Comparison of ENCODE assay signal across 8 cellular contexts in the genomic region with DNA sequence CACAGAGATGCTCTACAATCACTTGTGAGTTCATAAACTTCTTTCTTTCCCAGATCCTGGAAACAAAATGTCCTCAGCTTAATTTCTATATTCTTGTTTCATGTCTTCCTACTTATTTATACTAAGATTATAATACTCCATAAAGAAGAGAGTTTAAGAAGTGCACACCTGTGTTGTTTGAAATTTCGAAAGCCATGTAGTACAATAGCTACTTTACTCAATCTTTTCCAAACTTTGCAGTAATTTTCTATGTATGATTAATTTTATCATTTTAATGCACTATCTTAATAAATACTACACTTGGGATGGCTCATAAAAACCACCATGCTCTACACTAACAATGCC. TPM values are rescaled to one million over a fixed set of nuclear protein-coding genes. Genes with fewer than 3 reads are reported as not detected.
DNase-seq lines count a peak whose midpoint lies in the region; ATAC-seq and TF ChIP-seq lines count a peak whose summit lies in the region.

No MANE protein-coding gene starts in this region.

- WGBS in heart left ventricle, 4 donors: 86 to 98% (median 97%) methylated on average over 1 of the region's 1 CpG
- 100% methylated on average over 1 of the region's 1 CpG for WGBS in liver
- WGBS in upper lobe of left lung, 2 donors: 93 to 100% methylated on average over 1 of the region's 1 CpG
- WGBS in hepatocyte (ENCODE audit: low lambda C conversion rate, missing lambda C conversion rate): 100% methylated on average over 1 of the region's 1 CpG

- H3K36me3 Mint-ChIP-seq in activated CD8-positive, alpha-beta T cell treated with anti-CD3 and anti-CD28 coated beads for 36 hours (ENCODE audit: low read depth): peaks cover 8% of the 10 kb centered on the region

- no peaks in the 10 kb centered on the region for H3K9me3 ChIP-seq in heart left ventricle
- H3K9me3 ChIP-seq in liver (ENCODE audit: control insufficient read depth in 4 of 4, low read length in 3 of 4): no peaks in the 10 kb centered on the region
- H3K9me3 ChIP-seq in upper lobe of left lung: no peaks in the 10 kb centered on the region
- no peaks in the 10 kb centered on the region for H3K9me3 ChIP-seq in hepatocyte (ENCODE audit: low read depth)

- H3K4me3 Mint-ChIP-seq in activated CD8-positive, alpha-beta T cell treated with anti-CD3 and anti-CD28 coated beads for 36 hours: peak overlapping the region; percentile 97

- H3K9me3 Mint-ChIP-seq in activated CD8-positive, alpha-beta T cell treated with anti-CD3 and anti-CD28 coated beads for 36 hours: no peaks in the 10 kb centered on the region

- H3K27ac ChIP-seq in heart left ventricle (no peak overlapping the region), liver (ENCODE audit: low read depth in 1 of 2, low read length in 2 of 2) (no peak overlapping the region), upper lobe of left lung (no peak overlapping the region), hepatocyte (no peak overlapping the region)

- H3K9ac ChIP-seq in liver (ENCODE audit: low read depth in 1 of 2, low read length in 2 of 2): no peak overlapping the region

- TF ChIP-seq RAD21 in liver (IDR thresholded peaks at IDR 0.05): no peak

- CTCF ChIA-PET in activated CD8-positive, alpha-beta T cell treated with anti-CD3 and anti-CD28 coated beads for 36 hours (lab: Charles Lee): interaction anchor here (0.9 to 1.8 kb wide), 8 partner anchors 10 to 375 kb away, joined by 3 to 10 read pairs (median 4); no protein-coding TSS in a partner anchor

- no peak for ATAC-seq in heart left ventricle
- ATAC-seq in Right ventricle myocardium inferior: no peak
- no peak for ATAC-seq in activated CD8-positive, alpha-beta T cell treated with anti-CD3 and anti-CD28 coated beads for 36 hours
- ATAC-seq in upper lobe of left lung (ENCODE audit: low FRiP score in 2 of 2): no peak

- POLR2A ChIA-PET in activated CD8-positive, alpha-beta T cell treated with anti-CD3 and anti-CD28 coated beads for 36 hours (lab: Charles Lee): interaction anchor here (1.1 to 2.2 kb wide), 2 partner anchors 36 to 37 kb away, joined by 4 to 6 read pairs; a partner anchor contains a TSS

- H3K4me1 Mint-ChIP-seq in activated CD8-positive, alpha-beta T cell treated with anti-CD3 and anti-CD28 coated beads for 36 hours (ENCODE audit: low read depth): peaks cover 23% of the 10 kb centered on the region

- no peak for TF ChIP-seq CTCF in heart left ventricle (IDR thresholded peaks at IDR 0.05)
- no peak for TF ChIP-seq CTCF in activated CD8-positive, alpha-beta T cell treated with anti-CD3 and anti-CD28 coated beads for 36 hours (IDR thresholded peaks at IDR 0.05)
- TF ChIP-seq CTCF in liver (IDR thresholded peaks at IDR 0.05; ENCODE audit: low read depth, low read length, missing input control): no peak
- peak in 1 of 6 experiments; percentile 3 for TF ChIP-seq CTCF in upper lobe of left lung (IDR thresholded peaks at IDR 0.05)
- TF ChIP-seq CTCF in hepatocyte (IDR thresholded peaks at IDR 0.05; ENCODE audit: poor library complexity): no peak

- no peak overlapping the region for H3K4me2 ChIP-seq in hepatocyte

- no peaks in the 10 kb centered on the region for H4K20me1 ChIP-seq in hepatocyte (ENCODE audit: insufficient read depth, poor library complexity, severe bottlenecking)

- intact Hi-C loops in heart left ventricle (cut with DNase I) (no loop called here), Right ventricle myocardium inferior (cut with DNase I) (no loop called here)
- intact Hi-C loops in activated CD8-positive, alpha-beta T cell treated with anti-CD3 and anti-CD28 coated beads for 36 hours (cut with micrococcal nuclease): no loop called here

- H3K4me1 ChIP-seq in heart left ventricle (peaks cover 0 to 19% (median 13%) of the 10 kb centered on the region in 12 donors), liver (ENCODE audit: control insufficient read depth in 4 of 4, insufficient read depth in 4 of 4, low read length in 3 of 4) (peaks cover 1 to 14% (median 12%) of the 10 kb centered on the region in 4 donors), upper lobe of left lung (peaks cover 10 to 19% (median 11%) of the 10 kb centered on the region in 4 donors), hepatocyte (ENCODE audit: insufficient read depth) (peaks cover 8% of the 10 kb centered on the region)

- TF ChIP-seq POLR2A in heart left ventricle (IDR thresholded peaks at IDR 0.05) (no peak), upper lobe of left lung (IDR thresholded peaks at IDR 0.05) (no peak)

- no peaks in the 10 kb centered on the region for H3K27me3 Mint-ChIP-seq in activated CD8-positive, alpha-beta T cell treated with anti-CD3 and anti-CD28 coated beads for 36 hours

- H3K79me2 ChIP-seq in hepatocyte: peaks cover 26% of the 10 kb centered on the region

- H3K27me3 ChIP-seq in heart left ventricle (no peaks in the 10 kb centered on the region), liver (ENCODE audit: control insufficient read depth in 4 of 4, insufficient read depth in 4 of 4, low read length in 3 of 4) (no peaks in the 10 kb centered on the region), upper lobe of left lung (no peaks in the 10 kb centered on the region), hepatocyte (no peaks in the 10 kb centered on the region)

- H3K27ac Mint-ChIP-seq in activated CD8-positive, alpha-beta T cell treated with anti-CD3 and anti-CD28 coated beads for 36 hours: no peak overlapping the region

- no peak for DNase-seq in heart left ventricle
- no peak for DNase-seq in Right ventricle myocardium inferior (ENCODE audit: missing footprints)
- DNase-seq in activated CD8-positive, alpha-beta T cell treated with anti-CD3 and anti-CD28 coated beads for 36 hours: no peak
- no peak for DNase-seq in upper lobe of left lung
- no peak for DNase-seq in NCI-H1048 (lab: John Stamatoyannopoulos, UW)
- no peak for DNase-seq in hepatocyte (ENCODE audit: low spot score)
- DNase-seq in activated effector memory CD4-positive, alpha-beta T cell treated with Interleukin-2 at 50 U/mL for 16 hours: no peak

- H3K4me3 ChIP-seq in heart left ventricle: peak overlapping the region in 10 of 12 donors; percentile 62 to 89 (median 80)
- H3K4me3 ChIP-seq in liver (ENCODE audit: low read depth in 1 of 3, low read length in 3 of 3): peak overlapping the region in 1 of 3 donors; percentile 100
- peak overlapping the region in 3 of 4 donors; percentile 73 to 95 (median 83) for H3K4me3 ChIP-seq in upper lobe of left lung
- H3K4me3 ChIP-seq in hepatocyte: no peak overlapping the region

- no peak for TF ChIP-seq EP300 in upper lobe of left lung (IDR thresholded peaks at IDR 0.05)

- H2AFZ ChIP-seq in hepatocyte: no peak overlapping the region

- no peaks in the 10 kb centered on the region for H3K9me2 ChIP-seq in hepatocyte (replicated peaks; ENCODE audit: insufficient read depth)

- H3K36me3 ChIP-seq in heart left ventricle: peaks cover 0 to 12% (median 9%) of the 10 kb centered on the region in 9 donors
- H3K36me3 ChIP-seq in liver (ENCODE audit: control insufficient read depth in 4 of 4, insufficient read depth in 3 of 4, low read depth in 1 of 4, low read length in 3 of 4): peaks cover 0 to 6% (median 2%) of the 10 kb centered on the region in 4 donors
- peaks cover 0 to 8% (median 5%) of the 10 kb centered on the region in 4 donors for H3K36me3 ChIP-seq in upper lobe of left lung
- no peaks in the 10 kb centered on the region for H3K36me3 ChIP-seq in hepatocyte (replicated peaks; ENCODE audit: insufficient read depth, low read depth)

TF ChIP-seq in liver, 16 proteins besides CTCF, POLR2A, EP300 and RAD21 (continues in another document):
- TF ChIP-seq, protein P1, sequence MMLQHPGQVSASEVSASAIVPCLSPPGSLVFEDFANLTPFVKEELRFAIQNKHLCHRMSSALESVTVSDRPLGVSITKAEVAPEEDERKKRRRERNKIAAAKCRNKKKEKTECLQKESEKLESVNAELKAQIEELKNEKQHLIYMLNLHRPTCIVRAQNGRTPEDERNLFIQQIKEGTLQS (IDR thresholded peaks at IDR 0.05): no peak
- peak; percentile 0 for TF ChIP-seq SP1 (IDR thresholded peaks at IDR 0.05)

RNA-seq across cellular contexts. Expression of a gene that starts 0.3 kb away (rescaled TPM):
- total RNA-seq in heart left ventricle (10 to 100 TPM in 4 of 9 donors, 1 to 10 TPM in 5; 6.1 to 17.0 (median 9.3) TPM), Right ventricle myocardium inferior (10.0 TPM), liver (1 to 10 TPM; 5.2 to 8.3 TPM), upper lobe of left lung (10 to 100 TPM in 4 of 6 donors, 1 to 10 TPM in 2; 8.1 to 28.4 (median 17.7) TPM), hepatocyte (10.8 and 11.2 TPM in 2 replicates)
- polyA plus RNA-seq in heart left ventricle (1 to 10 TPM; 3.2 to 7.4 TPM), liver (1 to 10 TPM; 2.5 to 3.3 TPM), hepatocyte (13.0 and 17.4 TPM in 2 replicates)
- 10 to 100 TPM; 20.6 to 20.8 TPM for total RNA-seq in activated CD8-positive, alpha-beta T cell treated with anti-CD3 and anti-CD28 coated beads for 36 hours

RNA-seq across cellular contexts. Expression of a gene that starts 27.0 kb away (rescaled TPM):
- 10 to 100 TPM; 24.5 to 85.6 (median 53.0) TPM for total RNA-seq in heart left ventricle
- 10 to 100 TPM; 84.9 to 99.1 TPM for polyA plus RNA-seq in heart left ventricle
- 41.0 TPM for total RNA-seq in Right ventricle myocardium inferior
- 10 to 100 TPM; 79.0 to 82.7 TPM for total RNA-seq in activated CD8-positive, alpha-beta T cell treated with anti-CD3 and anti-CD28 coated beads for 36 hours
- 10 to 100 TPM; 14.5 to 31.0 TPM for total RNA-seq in liver
- 10 to 100 TPM; 14.9 to 16.5 TPM for polyA plus RNA-seq in liver
- total RNA-seq in upper lobe of left lung: 10 to 100 TPM; 27.1 to 50.5 (median 44.7) TPM
- total RNA-seq in hepatocyte: 84.8 and 88.5 TPM in 2 replicates
- 21.0 and 21.3 TPM in 2 replicates for polyA plus RNA-seq in hepatocyte

RNA-seq across cellular contexts. Expression of a gene that starts 37.4 kb away (rescaled TPM):
- total RNA-seq in heart left ventricle (10 to 100 TPM in 7 of 9 donors, 1 to 10 TPM in 2; 6.8 to 20.0 (median 16.2) TPM), Right ventricle myocardium inferior (15.7 TPM), liver (1 to 10 TPM; 7.1 to 7.2 TPM), upper lobe of left lung (10 to 100 TPM; 11.6 to 31.4 (median 17.6) TPM), hepatocyte (9.8 and 13.9 TPM in 2 replicates)
- polyA plus RNA-seq in heart left ventricle (10 to 100 TPM; 10.1 to 21.1 TPM), liver (10 to 100 TPM in 1 of 2 donors, 1 to 10 TPM in 1; 5.6 to 13.3 TPM), hepatocyte (23.4 and 28.5 TPM in 2 replicates)
- total RNA-seq in activated CD8-positive, alpha-beta T cell treated with anti-CD3 and anti-CD28 coated beads for 36 hours: 10 to 100 TPM; 45.7 to 46.5 TPM
